ENCODE assay signal across 8 cellular contexts in genomic region chr15:78055923-78056713, GRCh38. TPM values are rescaled to one million over a fixed set of nuclear protein-coding genes. Genes with fewer than 3 reads are reported as not detected.
DNase-seq lines count a peak whose midpoint lies in the region; ATAC-seq and TF ChIP-seq lines count a peak whose summit lies in the region.

No MANE protein-coding gene starts in this region.

- peaks cover 74 to 96% (median 87%) of the 10 kb centered on the region in 4 donors for H3K4me1 Mint-ChIP-seq in CD4-positive, alpha-beta memory T cell

- POLR2A ChIA-PET in CD4-positive, alpha-beta memory T cell (lab: Charles Lee; ENCODE audit: partially characterized antibody): interaction anchor here (1.0 to 32.5 kb wide), 6 partner anchors 9 to 36 kb away, joined by 3 to 984 read pairs (median 30); partner anchors contain the start of gene TBC1D2B
- POLR2A ChIA-PET in A673 (lab: Charles Lee; ENCODE audit: low non-redundant PET): no interaction called here

- H3K4me1 ChIP-seq in CD4-positive, alpha-beta memory T cell (ENCODE audit: insufficient read depth, low read length): peaks cover 100% of the 10 kb centered on the region
- H3K4me1 ChIP-seq in mucosa of descending colon (ENCODE audit: low read depth): peaks cover 65% of the 10 kb centered on the region
- peaks cover 22% of the 10 kb centered on the region for H3K4me1 ChIP-seq in A673 (ENCODE audit: insufficient read depth, low read length, poor library complexity, severe bottlenecking)
- peaks cover 37% of the 10 kb centered on the region for H3K4me1 ChIP-seq in SJCRH30

- peak overlapping the region; percentile 53 to 90 (median 82) for H3K4me3 Mint-ChIP-seq in CD4-positive, alpha-beta memory T cell

- H3K36me3 ChIP-seq in CD4-positive, alpha-beta memory T cell (ENCODE audit: insufficient read depth, low read length): peaks cover 6% of the 10 kb centered on the region
- no peaks in the 10 kb centered on the region for H3K36me3 ChIP-seq in mucosa of descending colon (ENCODE audit: low read depth)
- H3K36me3 ChIP-seq in A673 (ENCODE audit: insufficient read depth, low read length, poor library complexity, severe bottlenecking): no peaks in the 10 kb centered on the region
- peaks cover 32% of the 10 kb centered on the region for H3K36me3 ChIP-seq in SJCRH30

- H3K27me3 ChIP-seq in CD4-positive, alpha-beta memory T cell (ENCODE audit: insufficient read depth, low read length): no peaks in the 10 kb centered on the region
- H3K27me3 ChIP-seq in A673 (replicated peaks; ENCODE audit: insufficient read depth, low read depth, low read length, poor library complexity): no peaks in the 10 kb centered on the region
- no peaks in the 10 kb centered on the region for H3K27me3 ChIP-seq in SJCRH30

- no peak for TF ChIP-seq CTCF in mucosa of descending colon (IDR thresholded peaks at IDR 0.05)
- no peak for TF ChIP-seq CTCF in A673 (conservative IDR thresholded peaks at IDR 0.05; ENCODE audit: low read depth, low read length)

- H3K36me3 Mint-ChIP-seq in CD4-positive, alpha-beta memory T cell: peaks cover 12 to 20% of the 10 kb centered on the region in 2 donors

- H3K27ac ChIP-seq in CD4-positive, alpha-beta memory T cell (ENCODE audit: low read depth, low read length): peak overlapping the region; percentile 64
- H3K27ac ChIP-seq in cingulate gyrus (ENCODE audit: low read depth, low read length) (peak overlapping the region; percentile 33), A673 (ENCODE audit: low read depth, low read length, poor library complexity, severe bottlenecking) (no peak overlapping the region), SJCRH30 (no peak overlapping the region; the same call in 1 of the 2 replicates)

- peak in 1 of 5 donors; percentile 56 for DNase-seq in CD4-positive, alpha-beta memory T cell
- peak; percentile 37 for DNase-seq in M059J (ENCODE audit: low read depth)
- DNase-seq in mucosa of descending colon: peak; percentile 71 to 80 (median 75)
- DNase-seq in middle frontal gyrus (ENCODE audit: extremely low spot score, low spot score): no peak
- DNase-seq in A673 (ENCODE audit: low spot score): no peak
- no peak for DNase-seq in SJCRH30
- no peak for DNase-seq in 8988T

- peak overlapping the region; percentile 86 to 98 (median 93) for H3K27ac Mint-ChIP-seq in CD4-positive, alpha-beta memory T cell

- CTCF ChIA-PET in CD4-positive, alpha-beta memory T cell (lab: Charles Lee; ENCODE audit: partially characterized antibody): interaction anchor here (1.0 to 5.8 kb wide), 5 partner anchors 12 to 52 kb away, joined by 3 to 20 read pairs (median 12); no protein-coding TSS in a partner anchor
- CTCF ChIA-PET in A673 (lab: Charles Lee): interaction anchor here (0.6 kb wide), 1 partner anchor 35 kb away, joined by 3 read pairs; no protein-coding TSS in a partner anchor

- BruUV-seq in A673 (replicated peaks; lab: Mats Ljungman, UMichigan): no TSS peak

- no peaks in the 10 kb centered on the region for H3K9me3 Mint-ChIP-seq in CD4-positive, alpha-beta memory T cell

- intact Hi-C loops in CD4-positive, alpha-beta memory T cell (cut with micrococcal nuclease): no loop called here
- intact Hi-C loops in mucosa of descending colon (cut with DNase I, micrococcal nuclease): no loop called here
- intact Hi-C loops in A673 (cut with micrococcal nuclease; ENCODE audit: unreplicated experiment): no loop called here

- no peaks in the 10 kb centered on the region for H3K27me3 Mint-ChIP-seq in CD4-positive, alpha-beta memory T cell

- peak; percentile 75 for ATAC-seq in mucosa of descending colon

- no peaks in the 10 kb centered on the region for H3K9me3 ChIP-seq in CD4-positive, alpha-beta memory T cell (ENCODE audit: control insufficient read depth in 1 of 2, low read length in 2 of 2)
- H3K9me3 ChIP-seq in mucosa of descending colon: no peaks in the 10 kb centered on the region
- no peaks in the 10 kb centered on the region for H3K9me3 ChIP-seq in A673 (ENCODE audit: low read depth, low read length, poor library complexity, severe bottlenecking)
- H3K9me3 ChIP-seq in SJCRH30 (replicated peaks): no peaks in the 10 kb centered on the region

- peak overlapping the region in 1 of 2 donors; percentile 26 for H3K4me3 ChIP-seq in CD4-positive, alpha-beta memory T cell (ENCODE audit: low read length in 2 of 2)
- H3K4me3 ChIP-seq in mucosa of descending colon (no peak overlapping the region), A673 (ENCODE audit: low read depth, low read length, poor library complexity, severe bottlenecking) (no peak overlapping the region), SJCRH30 (no peak overlapping the region)

RNA-seq across cellular contexts. Expression of gene TBC1D2B, which starts 21.4 kb away (rescaled TPM):
- 100 to 1,000 TPM in 1 of 2 experiments, 10 to 100 TPM in 1; 98.1 to 114 TPM for total RNA-seq in CD4-positive, alpha-beta memory T cell
- polyA plus RNA-seq in CD4-positive, alpha-beta memory T cell: 10 to 100 TPM in 1 of 2 donors, 1 to 10 TPM in 1; 5.6 to 35.4 TPM
- 14.6 and 18.7 TPM in 2 replicates for total RNA-seq in M059J (2014; rRNA removed; shearing (Covaris generic))
- 10 to 100 TPM; 54.8 to 65.6 (median 57.0) TPM for total RNA-seq in mucosa of descending colon
- total RNA-seq in A673 (2021): 26.0 and 29.4 TPM in 2 replicates
- total RNA-seq in SJCRH30 (2014; rRNA removed; shearing (Covaris generic)): 50.7 and 58.2 TPM in 2 replicates

RNA-seq across cellular contexts. Expression of gene SH2D7, which starts 36.2 kb away (rescaled TPM):
- not detected for total RNA-seq in CD4-positive, alpha-beta memory T cell
- polyA plus RNA-seq in CD4-positive, alpha-beta memory T cell: not detected
- total RNA-seq in M059J (2014; rRNA removed; shearing (Covaris generic)): not detected in 2 replicates
- total RNA-seq in mucosa of descending colon (1 to 10 TPM; 1.9 to 2.8 (median 2.2) TPM), A673 (2021) (not detected in 2 replicates)
- total RNA-seq in SJCRH30 (2014; rRNA removed; shearing (Covaris generic)): 0.08 and 0.36 TPM in 2 replicates

Comparison
In these comparisons a context has a peak if more than half of its experiments do, and no peak if none do; other contexts are left out.
1. DNase-seq: peak in M059J (single experiment) and mucosa of descending colon (3 of 3); none in middle frontal gyrus (single experiment), A673 (single experiment), SJCRH30 (0 of 2) and 8988T (single experiment).
2. H3K27ac ChIP-seq: peak in CD4-positive, alpha-beta memory T cell (single experiment) and cingulate gyrus (single experiment); none in A673 (single experiment) and SJCRH30 (single experiment).